Comparison of ENCODE assay signal across 1 cellular context in the genomic region with DNA sequence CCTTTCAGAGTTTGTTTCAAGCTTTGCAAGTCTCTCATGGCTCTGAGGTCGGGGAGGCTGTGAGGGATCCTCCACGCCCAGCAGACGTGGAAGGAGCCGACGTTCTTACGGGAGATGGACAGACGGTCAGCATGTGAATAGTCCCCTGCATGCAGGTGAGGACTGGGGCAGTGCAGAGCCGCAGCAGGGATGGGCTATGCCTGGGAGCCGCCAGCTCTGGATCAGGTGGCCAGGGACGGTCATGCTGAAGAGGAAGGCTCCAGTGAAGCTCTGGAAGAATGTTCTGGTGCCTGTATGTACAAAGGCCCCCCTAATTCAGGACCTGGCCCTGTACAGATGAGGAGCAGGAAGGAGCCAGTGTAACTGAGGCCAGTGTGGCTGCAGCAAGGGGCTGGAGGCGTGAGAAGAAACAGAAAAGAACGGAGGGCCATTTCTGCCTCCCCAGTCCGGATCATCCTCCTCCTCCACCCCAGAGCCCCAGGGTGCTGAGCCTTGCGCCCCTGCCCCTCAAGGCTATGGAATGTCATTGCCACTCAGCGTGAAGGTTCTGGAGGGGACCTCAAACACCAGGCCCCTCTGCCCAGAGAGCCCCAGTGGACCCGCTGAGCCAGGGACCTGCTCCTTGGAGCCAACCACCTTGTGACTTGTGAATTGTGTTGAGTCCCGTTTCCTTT.
TF ChIP-seq lines count a peak whose summit lies in the region.

No MANE protein-coding gene starts in this region.

TF ChIP-seq in H1, 55 proteins besides CTCF, POLR2A, EP300 and RAD21 (continued from another document):
- TF ChIP-seq JUN (IDR thresholded peaks at IDR 0.05; ENCODE audit: low read depth, low read length) (no peak), MAFK (IDR thresholded peaks at IDR 0.05; ENCODE audit: low read depth, low read length) (no peak), SIX5 (IDR thresholded peaks at IDR 0.05; ENCODE audit: low read depth, low read length) (no peak)
